6 cellular contexts compared by ENCODE assay signal in genomic region chrX:25124391-25124790, GRCh38.
"Had no signal": no experiment of that assay in that cellular context is flagged by ENCODE, and none has a peak within 500 bp of the region (broad histone marks: within the 10 kb centered on the region; RNA-seq: fewer than 3 reads in every experiment).

No MANE protein-coding gene starts in this region.

- ATAC-seq: HepG2 had no signal

- H3K4me3 ChIP-seq: GM23248 had no signal

- DNase-seq: GM23248, GOT3, H7, HCEC 1CT, KBM-7 had no signal
